In the genomic region with DNA sequence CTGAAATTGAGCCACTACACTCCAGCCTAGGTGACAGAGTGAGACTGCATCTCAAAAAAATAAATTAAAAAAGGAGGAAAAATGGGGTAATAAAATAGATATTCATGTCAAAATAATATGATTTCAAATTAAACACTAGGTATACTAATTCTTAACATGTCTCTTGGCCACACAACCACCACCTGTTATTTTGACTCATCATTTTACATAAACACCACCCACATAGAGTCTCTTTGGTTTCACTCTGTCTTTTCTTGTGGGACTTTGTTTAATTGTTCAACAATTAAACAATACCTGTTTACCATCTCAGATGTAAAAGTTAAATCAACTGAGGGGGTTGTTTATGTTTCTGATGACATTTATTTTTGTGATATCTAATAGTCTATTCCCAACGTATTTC, we compare ENCODE assay signal across 15 cellular contexts.
DNase-seq lines count a peak whose midpoint lies in the region; ATAC-seq lines count a peak whose summit lies in the region.
"Had no signal": no experiment of that assay in that cellular context is flagged by ENCODE, and none has a peak within 500 bp of the region (broad histone marks: within the 10 kb centered on the region; RNA-seq: fewer than 3 reads in every experiment).

No MANE protein-coding gene starts in this region.

- H3K27ac Mint-ChIP-seq in activated naive CD8-positive, alpha-beta T cell treated with anti-CD3 and anti-CD28 coated beads for 36 hours, result no peak overlapping the region
- H3K27ac Mint-ChIP-seq: activated CD4-positive, alpha-beta T cell treated with anti-CD3 and anti-CD28 coated beads for 36 hours; activated naive CD8-positive, alpha-beta T cell treated with anti-CD3 and anti-CD28 coated beads, Interleukin-2, amount 50 U/mL, for 24 hours; stimulated activated naive CD8-positive, alpha-beta T cell treated with anti-CD3 and anti-CD28 coated beads, Interleukin-15, Interleukin-2, amounts not matched to agents 100 ng/mL and 50 ng/mL, for 24 hours had no signal

- H3K4me1 Mint-ChIP-seq in activated naive CD8-positive, alpha-beta T cell treated with anti-CD3 and anti-CD28 coated beads for 36 hours, result no peaks in the 10 kb centered on the region
- H3K4me1 Mint-ChIP-seq: activated CD4-positive, alpha-beta T cell treated with anti-CD3 and anti-CD28 coated beads for 36 hours; activated naive CD8-positive, alpha-beta T cell treated with anti-CD3 and anti-CD28 coated beads, Interleukin-2, amount 50 U/mL, for 24 hours had no signal

- H3K4me3 Mint-ChIP-seq in activated naive CD8-positive, alpha-beta T cell treated with anti-CD3 and anti-CD28 coated beads for 36 hours, result no peak overlapping the region
- H3K4me3 Mint-ChIP-seq: activated CD4-positive, alpha-beta T cell treated with anti-CD3 and anti-CD28 coated beads for 36 hours; activated naive CD8-positive, alpha-beta T cell treated with anti-CD3 and anti-CD28 coated beads, Interleukin-2, amount 50 U/mL, for 24 hours; stimulated activated naive CD8-positive, alpha-beta T cell treated with anti-CD3 and anti-CD28 coated beads, Interleukin-15, Interleukin-2, amounts not matched to agents 100 ng/mL and 50 ng/mL, for 24 hours had no signal

- H3K27me3 Mint-ChIP-seq in activated naive CD8-positive, alpha-beta T cell treated with anti-CD3 and anti-CD28 coated beads for 36 hours, result no peaks in the 10 kb centered on the region
- H3K27me3 Mint-ChIP-seq: activated CD4-positive, alpha-beta T cell treated with anti-CD3 and anti-CD28 coated beads for 36 hours; activated naive CD8-positive, alpha-beta T cell treated with anti-CD3 and anti-CD28 coated beads, Interleukin-2, amount 50 U/mL, for 24 hours; stimulated activated naive CD8-positive, alpha-beta T cell treated with anti-CD3 and anti-CD28 coated beads, Interleukin-15, Interleukin-2, amounts not matched to agents 100 ng/mL and 50 ng/mL, for 24 hours had no signal

- ATAC-seq in GM18868 (IDR thresholded peaks at IDR 0.05; ENCODE audit: unreplicated experiment) (peak; percentile 83), GM21723 (IDR thresholded peaks at IDR 0.05; ENCODE audit: unreplicated experiment) (peak; percentile 51), HG03066 (IDR thresholded peaks at IDR 0.05; ENCODE audit: low read depth, unreplicated experiment) (peak; percentile 88), HG03108 (IDR thresholded peaks at IDR 0.05; ENCODE audit: unreplicated experiment) (no peak)
- ATAC-seq: activated CD4-positive, alpha-beta T cell treated with anti-CD3 and anti-CD28 coated beads for 36 hours; activated naive CD8-positive, alpha-beta T cell treated with anti-CD3 and anti-CD28 coated beads, Interleukin-2, amount 50 U/mL, for 24 hours; gastrocnemius medialis had no signal

- no peaks in the 10 kb centered on the region for H3K36me3 Mint-ChIP-seq in activated naive CD8-positive, alpha-beta T cell treated with anti-CD3 and anti-CD28 coated beads for 36 hours

- H3K9me3 Mint-ChIP-seq in activated naive CD8-positive, alpha-beta T cell treated with anti-CD3 and anti-CD28 coated beads for 36 hours, result peaks cover 12% of the 10 kb centered on the region

- DNase-seq in LHCN-M2 (ENCODE audit: low read depth), result peak; percentile 35
- no peak for DNase-seq in GM03348 (ENCODE audit: low spot score)
- no peak for DNase-seq in RKO (ENCODE audit: low spot score)
- DNase-seq in activated naive CD8-positive, alpha-beta T cell treated with anti-CD3 and anti-CD28 coated beads for 36 hours, result no peak
- DNase-seq: activated CD4-positive, alpha-beta T cell treated with anti-CD3 and anti-CD28 coated beads for 36 hours; activated naive CD8-positive, alpha-beta T cell treated with anti-CD3 and anti-CD28 coated beads, Interleukin-2, amount 50 U/mL, for 24 hours; gastrocnemius medialis; mesendoderm; NCI-H1930; NCI-H69 had no signal
